Comparison of ENCODE assay signal across 9 cellular contexts in genomic region chrX:54695816-54696487, GRCh38.
DNase-seq lines count a peak whose midpoint lies in the region; ATAC-seq and TF ChIP-seq lines count a peak whose summit lies in the region.
"Had no signal": no experiment of that assay in that cellular context is flagged by ENCODE, and none has a peak within 500 bp of the region (broad histone marks: within the 10 kb centered on the region; RNA-seq: fewer than 3 reads in every experiment).

No MANE protein-coding gene starts in this region.

- H3K4me3 ChIP-seq in effector memory CD4-positive, alpha-beta T cell (ENCODE audit: insufficient read depth, low read depth, low read length, poor library complexity, severe bottlenecking): no peak overlapping the region
- H3K4me3 ChIP-seq: BLaER1 had no signal

- no peak overlapping the region for H3K27ac ChIP-seq in effector memory CD4-positive, alpha-beta T cell (ENCODE audit: insufficient read depth, low read length, poor library complexity, severe bottlenecking)
- H3K27ac ChIP-seq: BLaER1 had no signal

- H3K27me3 ChIP-seq in effector memory CD4-positive, alpha-beta T cell (replicated peaks; ENCODE audit: control insufficient read depth, insufficient read depth, low read length, poor library complexity, severe bottlenecking): no peaks in the 10 kb centered on the region

- DNase-seq in GM10266 (ENCODE audit: extremely low spot score): peak; percentile 6
- DNase-seq in SHP77 (lab: John Stamatoyannopoulos, UW): peak; percentile 83 to 84
- no peak for DNase-seq in effector memory CD4-positive, alpha-beta T cell
- no peak for DNase-seq in chondrocyte (ENCODE audit: low spot score)
- no peak for DNase-seq in progenitor cell of endocrine pancreas (ENCODE audit: low spot score, unreplicated experiment)
- no peak for DNase-seq in ACHN

- H3K36me3 Mint-ChIP-seq in chondrocyte (ENCODE audit: low read depth): no peaks in the 10 kb centered on the region
- H3K36me3 Mint-ChIP-seq in progenitor cell of endocrine pancreas (ENCODE audit: insufficient read depth): no peaks in the 10 kb centered on the region

- no peaks in the 10 kb centered on the region for H3K9me3 ChIP-seq in effector memory CD4-positive, alpha-beta T cell (ENCODE audit: control insufficient read depth, low read length)

- H3K27me3 Mint-ChIP-seq in chondrocyte (ENCODE audit: low read depth) (peaks cover 1% of the 10 kb centered on the region), progenitor cell of endocrine pancreas (no peaks in the 10 kb centered on the region)

- H3K4me1 Mint-ChIP-seq in chondrocyte (ENCODE audit: low read depth) (no peaks in the 10 kb centered on the region), progenitor cell of endocrine pancreas (ENCODE audit: low read depth) (no peaks in the 10 kb centered on the region)

- H3K27ac Mint-ChIP-seq in chondrocyte (ENCODE audit: unreplicated experiment): no peak overlapping the region
- no peak overlapping the region for H3K27ac Mint-ChIP-seq in progenitor cell of endocrine pancreas

- H3K36me3 ChIP-seq in effector memory CD4-positive, alpha-beta T cell (ENCODE audit: control insufficient read depth, insufficient read depth, low read length): no peaks in the 10 kb centered on the region
- H3K36me3 ChIP-seq: BLaER1 had no signal

- in situ Hi-C loops in ACHN (cut with HindIII; ENCODE audit: low pct_ligation_motif_present, low pct_unique_long_range_greater_than_20kb, low sequenced_read_pairs): no loop called here

- H3K4me3 Mint-ChIP-seq in chondrocyte (ENCODE audit: unreplicated experiment) (no peak overlapping the region), progenitor cell of endocrine pancreas (ENCODE audit: low read depth) (no peak overlapping the region)

- H3K4me1 ChIP-seq in effector memory CD4-positive, alpha-beta T cell (ENCODE audit: control insufficient read depth, insufficient read depth, low read length, poor library complexity, severe bottlenecking): no peaks in the 10 kb centered on the region
- H3K4me1 ChIP-seq: BLaER1 had no signal

- peaks cover 34% of the 10 kb centered on the region for H3K9me3 Mint-ChIP-seq in chondrocyte (ENCODE audit: low read depth)
- peaks cover 13% of the 10 kb centered on the region for H3K9me3 Mint-ChIP-seq in progenitor cell of endocrine pancreas (ENCODE audit: low read depth)

- ATAC-seq in GM19467 (IDR thresholded peaks at IDR 0.05; ENCODE audit: unreplicated experiment): peak; percentile 97
- peak; percentile 94 for ATAC-seq in HG03066 (IDR thresholded peaks at IDR 0.05; ENCODE audit: low read depth, unreplicated experiment)

- no peak for TF ChIP-seq CTCF in GM10266 (IDR thresholded peaks at IDR 0.05; ENCODE audit: control insufficient read depth, insufficient read depth, low read depth, missing control alignments)
- no peak for TF ChIP-seq CTCF in chondrocyte (IDR thresholded peaks at IDR 0.05)
- no peak for TF ChIP-seq CTCF in progenitor cell of endocrine pancreas (IDR thresholded peaks at IDR 0.05; ENCODE audit: unreplicated experiment)

Comparison
In these comparisons a context has a peak if more than half of its experiments do, and no peak if none do; other contexts are left out.
1. DNase-seq: peak in GM10266 (single experiment) and SHP77 (2 of 2); none in effector memory CD4-positive, alpha-beta T cell (0 of 3), chondrocyte (single experiment), progenitor cell of endocrine pancreas (single experiment) and ACHN (single experiment).